In genomic region chr11:46559815-46560214, GRCh38 we compare ENCODE assay signal across 9 cellular contexts. TPM values are rescaled to one million over a fixed set of nuclear protein-coding genes. Genes with fewer than 3 reads are reported as not detected.
DNase-seq lines count a peak whose midpoint lies in the region; ATAC-seq and TF ChIP-seq lines count a peak whose summit lies in the region.
"Had no signal": no experiment of that assay in that cellular context is flagged by ENCODE, and none has a peak within 500 bp of the region (broad histone marks: within the 10 kb centered on the region; RNA-seq: fewer than 3 reads in every experiment).

No MANE protein-coding gene starts in this region.

- intact Hi-C loops in stomach (cut with DNase I; ENCODE audit: low total_unique reads), result no loop called here

- H3K36me3 Mint-ChIP-seq in activated CD4-positive, alpha-beta T cell treated with anti-CD3 and anti-CD28 coated beads, Interleukin-2, amount 10 ng/mL, durations not matched to agents 7 days and 5 days (ENCODE audit: low read depth), result peaks cover 6% of the 10 kb centered on the region
- peaks cover 7% of the 10 kb centered on the region for H3K36me3 Mint-ChIP-seq in activated CD4-positive, alpha-beta memory T cell treated with anti-CD3 and anti-CD28 coated beads, Interleukin-2, amount 10 ng/mL, durations not matched to agents 7 days and 5 days (ENCODE audit: low read depth)

- H3K27me3 ChIP-seq in gastroesophageal sphincter (no peaks in the 10 kb centered on the region), stomach (no peaks in the 10 kb centered on the region)

- 14 to 40% methylated on average over 1 of the region's 1 CpG for WGBS in gastroesophageal sphincter (ENCODE audit: low coverage in 1 of 2), 2 donors
- 16 to 43% (median 22%) methylated on average over 1 of the region's 1 CpG for WGBS in stomach, 5 donors

- no peaks in the 10 kb centered on the region for H3K27me3 Mint-ChIP-seq in activated CD4-positive, alpha-beta T cell treated with anti-CD3 and anti-CD28 coated beads, Interleukin-2, amount 10 ng/mL, durations not matched to agents 7 days and 5 days
- H3K27me3 Mint-ChIP-seq in activated CD4-positive, alpha-beta memory T cell treated with anti-CD3 and anti-CD28 coated beads, Interleukin-2, amount 10 ng/mL, durations not matched to agents 7 days and 5 days, result no peaks in the 10 kb centered on the region

- POLR2A ChIA-PET in activated CD4-positive, alpha-beta T cell treated with anti-CD3 and anti-CD28 coated beads, Interleukin-2, amount 10 ng/mL, durations not matched to agents 7 days and 5 days (lab: Charles Lee), result interaction anchor here (1.4 kb wide), 1 partner anchor 34 kb away, joined by 4 read pairs; the partner anchor contains the start of gene AMBRA1
- POLR2A ChIA-PET in activated CD4-positive, alpha-beta memory T cell treated with anti-CD3 and anti-CD28 coated beads, Interleukin-2, amount 10 ng/mL, durations not matched to agents 7 days and 5 days (lab: Charles Lee), result interaction anchor here (0.8 to 2.7 kb wide), 5 partner anchors 11 to 58 kb away, joined by 3 to 23 read pairs (median 18); partner anchors contain the start of genes AMBRA1, ATG13 and HARBI1

- H3K4me1 ChIP-seq in gastroesophageal sphincter (peaks cover 6 to 46% (median 15%) of the 10 kb centered on the region in 3 donors), stomach (peaks cover 19 to 76% (median 56%) of the 10 kb centered on the region in 4 donors)

- TF ChIP-seq EP300 in gastroesophageal sphincter (IDR thresholded peaks at IDR 0.05), result no peak
- no peak for TF ChIP-seq EP300 in stomach (IDR thresholded peaks at IDR 0.05)

- H3K9me3 ChIP-seq in gastroesophageal sphincter, result no peaks in the 10 kb centered on the region
- no peaks in the 10 kb centered on the region for H3K9me3 ChIP-seq in stomach

- H3K4me3 ChIP-seq in gastroesophageal sphincter (peak overlapping the region in 1 of 2 donors; percentile 43), stomach (peak overlapping the region; percentile 32 to 37 (median 35))

- H3K27ac Mint-ChIP-seq in activated CD4-positive, alpha-beta T cell treated with anti-CD3 and anti-CD28 coated beads, Interleukin-2, amount 10 ng/mL, durations not matched to agents 7 days and 5 days, result peak overlapping the region; percentile 94
- peak overlapping the region; percentile 96 for H3K27ac Mint-ChIP-seq in activated CD4-positive, alpha-beta memory T cell treated with anti-CD3 and anti-CD28 coated beads, Interleukin-2, amount 10 ng/mL, durations not matched to agents 7 days and 5 days

- DNase-seq in activated CD4-positive, alpha-beta T cell treated with anti-CD3 and anti-CD28 coated beads, Interleukin-2, amount 10 ng/mL, durations not matched to agents 7 days and 5 days, result no peak
- DNase-seq in activated CD4-positive, alpha-beta T cell treated with anti-CD3 and anti-CD28 coated beads for 48 hours, result no peak
- no peak for DNase-seq in activated CD4-positive, alpha-beta memory T cell treated with anti-CD3 and anti-CD28 coated beads, Interleukin-2, amount 10 ng/mL, durations not matched to agents 7 days and 5 days
- DNase-seq in stomach (no peak), activated gamma-delta T cell treated with Interleukin-2 at 50 U/mL for 16 hours (no peak), GM19238 (ENCODE audit: insufficient read length, low spot score) (no peak)
- DNase-seq: T-helper 9 cell had no signal

- CTCF ChIA-PET in activated CD4-positive, alpha-beta T cell treated with anti-CD3 and anti-CD28 coated beads, Interleukin-2, amount 10 ng/mL, durations not matched to agents 7 days and 5 days (lab: Charles Lee), result interaction anchor here (0.6 to 1.7 kb wide), 4 partner anchors 15 to 70 kb away, joined by 3 to 8 read pairs (median 6); no protein-coding TSS in a partner anchor
- CTCF ChIA-PET in activated CD4-positive, alpha-beta memory T cell treated with anti-CD3 and anti-CD28 coated beads, Interleukin-2, amount 10 ng/mL, durations not matched to agents 7 days and 5 days (lab: Charles Lee), result interaction anchor here (1.3 to 2.8 kb wide), 6 partner anchors 11 to 57 kb away, joined by 3 to 24 read pairs (median 8); partner anchors contain the start of genes AMBRA1, ATG13 and HARBI1

- no peaks in the 10 kb centered on the region for H3K9me3 Mint-ChIP-seq in activated CD4-positive, alpha-beta T cell treated with anti-CD3 and anti-CD28 coated beads, Interleukin-2, amount 10 ng/mL, durations not matched to agents 7 days and 5 days
- H3K9me3 Mint-ChIP-seq in activated CD4-positive, alpha-beta memory T cell treated with anti-CD3 and anti-CD28 coated beads, Interleukin-2, amount 10 ng/mL, durations not matched to agents 7 days and 5 days, result no peaks in the 10 kb centered on the region

- TF ChIP-seq POLR2A in gastroesophageal sphincter (IDR thresholded peaks at IDR 0.05) (no peak), stomach (IDR thresholded peaks at IDR 0.05) (no peak)

- H3K4me3 Mint-ChIP-seq in activated CD4-positive, alpha-beta T cell treated with anti-CD3 and anti-CD28 coated beads, Interleukin-2, amount 10 ng/mL, durations not matched to agents 7 days and 5 days, result peak overlapping the region; percentile 82
- H3K4me3 Mint-ChIP-seq in activated CD4-positive, alpha-beta memory T cell treated with anti-CD3 and anti-CD28 coated beads, Interleukin-2, amount 10 ng/mL, durations not matched to agents 7 days and 5 days, result peak overlapping the region; percentile 95

- H3K36me3 ChIP-seq in gastroesophageal sphincter (no peaks in the 10 kb centered on the region), stomach (no peaks in the 10 kb centered on the region)

- no peak for TF ChIP-seq CTCF in gastroesophageal sphincter (IDR thresholded peaks at IDR 0.05)
- no peak for TF ChIP-seq CTCF in stomach (IDR thresholded peaks at IDR 0.05)

- H3K4me1 Mint-ChIP-seq in activated CD4-positive, alpha-beta T cell treated with anti-CD3 and anti-CD28 coated beads, Interleukin-2, amount 10 ng/mL, durations not matched to agents 7 days and 5 days, result peaks cover 67% of the 10 kb centered on the region
- peaks cover 63% of the 10 kb centered on the region for H3K4me1 Mint-ChIP-seq in activated CD4-positive, alpha-beta memory T cell treated with anti-CD3 and anti-CD28 coated beads, Interleukin-2, amount 10 ng/mL, durations not matched to agents 7 days and 5 days

- peak overlapping the region in 3 of 4 donors; percentile 72 to 77 (median 73) for H3K27ac ChIP-seq in gastroesophageal sphincter
- peak overlapping the region in 4 of 5 donors; percentile 64 to 90 (median 81) for H3K27ac ChIP-seq in stomach

- ATAC-seq in gastroesophageal sphincter (no peak), HG03095 (IDR thresholded peaks at IDR 0.05; ENCODE audit: unreplicated experiment) (no peak)

RNA-seq across cellular contexts. Expression of gene AMBRA1, which starts 34.0 kb away (rescaled TPM):
- 10 to 100 TPM; 38.4 to 40.0 TPM for total RNA-seq in activated CD4-positive, alpha-beta T cell treated with anti-CD3 and anti-CD28 coated beads, Interleukin-2, amount 10 ng/mL, durations not matched to agents 7 days and 5 days
- total RNA-seq in activated CD4-positive, alpha-beta memory T cell treated with anti-CD3 and anti-CD28 coated beads, Interleukin-2, amount 10 ng/mL, durations not matched to agents 7 days and 5 days, result 10 to 100 TPM; 34.6 to 35.5 TPM
- total RNA-seq in gastroesophageal sphincter, result 10 to 100 TPM; 25.7 to 33.1 (median 30.2) TPM
- 10 to 100 TPM; 22.3 to 59.4 (median 37.3) TPM for total RNA-seq in stomach
- polyA plus RNA-seq in stomach, result 1 to 10 TPM; 4.6 to 7.3 (median 4.7) TPM

RNA-seq across cellular contexts. Expression of gene HARBI1, which starts 57.2 kb away (rescaled TPM):
- total RNA-seq in activated CD4-positive, alpha-beta T cell treated with anti-CD3 and anti-CD28 coated beads, Interleukin-2, amount 10 ng/mL, durations not matched to agents 7 days and 5 days, result 1 to 10 TPM; 6.3 to 6.6 TPM
- total RNA-seq in activated CD4-positive, alpha-beta memory T cell treated with anti-CD3 and anti-CD28 coated beads, Interleukin-2, amount 10 ng/mL, durations not matched to agents 7 days and 5 days, result 1 to 10 TPM; 5.6 to 7.3 TPM
- total RNA-seq in gastroesophageal sphincter, result 1 to 10 TPM; 1.9 to 4.2 (median 2.5) TPM
- 1 to 10 TPM in 2 of 5 donors, not detected in 3; 1.0 to 3.7 TPM for total RNA-seq in stomach
- 1 to 10 TPM; 1.3 to 4.0 (median 2.3) TPM for polyA plus RNA-seq in stomach

RNA-seq across cellular contexts. Expression of gene ATG13, which starts 57.5 kb away (rescaled TPM):
- total RNA-seq in activated CD4-positive, alpha-beta T cell treated with anti-CD3 and anti-CD28 coated beads, Interleukin-2, amount 10 ng/mL, durations not matched to agents 7 days and 5 days, result 10 to 100 TPM; 56.8 to 62.1 TPM
- total RNA-seq in activated CD4-positive, alpha-beta memory T cell treated with anti-CD3 and anti-CD28 coated beads, Interleukin-2, amount 10 ng/mL, durations not matched to agents 7 days and 5 days, result 10 to 100 TPM; 70.4 to 72.1 TPM
- total RNA-seq in gastroesophageal sphincter, result 10 to 100 TPM; 47.8 to 81.1 (median 69.5) TPM
- total RNA-seq in stomach, result 100 to 1,000 TPM; 103 to 286 (median 115) TPM
- polyA plus RNA-seq in stomach, result 10 to 100 TPM; 17.3 to 44.5 (median 42.5) TPM
